In the genomic region with DNA sequence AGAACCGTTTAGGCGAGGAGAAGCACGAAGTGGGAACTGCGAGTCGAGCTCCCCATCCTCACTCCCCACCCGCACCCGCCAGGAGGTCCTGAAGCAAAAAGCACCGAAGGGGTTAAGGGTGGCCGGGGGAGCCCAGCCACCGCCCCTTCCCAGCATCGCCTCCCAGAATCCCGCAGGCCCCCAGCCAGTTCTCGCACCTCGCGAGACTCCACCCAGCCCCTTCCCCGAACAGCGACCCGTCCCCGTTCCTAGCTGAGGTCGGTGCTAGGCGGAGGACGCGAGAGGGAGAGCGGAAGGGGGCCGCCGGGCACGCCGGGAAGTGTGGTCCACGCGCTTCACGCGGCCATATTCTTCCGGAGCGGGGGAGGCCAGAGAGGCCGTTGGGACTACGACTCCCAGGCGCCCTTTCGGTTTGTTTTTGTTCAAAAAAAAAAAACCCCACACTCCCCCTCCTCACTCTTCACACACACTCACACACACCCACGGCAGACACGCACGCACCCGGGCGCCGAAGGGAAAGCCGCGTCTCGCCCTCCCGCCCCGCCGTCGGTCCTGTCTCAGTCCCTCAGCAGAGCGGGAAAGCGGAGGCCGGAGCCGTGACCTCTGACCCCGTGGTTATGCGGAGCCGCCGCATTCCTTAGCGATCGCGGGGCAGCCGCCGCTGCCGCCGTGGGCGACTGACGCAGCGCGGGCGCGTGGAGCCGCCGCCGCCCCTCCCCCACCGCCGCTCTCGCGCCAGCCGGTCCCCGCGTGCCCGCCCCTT, we compare ENCODE assay signal across 1 cellular context.
TF ChIP-seq lines count a peak whose summit lies in the region.

Gene ASXL1, plus strand, starts transcription at position 463 of the 763 bp plus-strand sequence. CDS start 445 bp downstream, outside the sequence.

TF ChIP-seq in K562, 482 proteins besides CTCF, POLR2A, EP300 and RAD21 (continued from another document and continues in another):
- TF ChIP-seq, protein P1, sequence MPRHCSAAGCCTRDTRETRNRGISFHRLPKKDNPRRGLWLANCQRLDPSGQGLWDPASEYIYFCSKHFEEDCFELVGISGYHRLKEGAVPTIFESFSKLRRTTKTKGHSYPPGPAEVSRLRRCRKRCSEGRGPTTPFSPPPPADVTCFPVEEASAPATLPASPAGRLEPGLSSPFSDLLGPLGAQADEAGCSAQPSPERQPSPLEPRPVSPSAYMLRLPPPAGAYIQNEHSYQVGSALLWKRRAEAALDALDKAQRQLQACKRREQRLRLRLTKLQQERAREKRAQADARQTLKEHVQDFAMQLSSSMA (CRISPR knock-in tag; IDR thresholded peaks at IDR 0.05): no peak
- peak; percentile 93 for TF ChIP-seq EGR1 (conservative IDR thresholded peaks at IDR 0.05)
- TF ChIP-seq RBBP5 (IDR thresholded peaks at IDR 0.05; ENCODE audit: borderline replicate concordance, insufficient read depth, low read length, poor library complexity, severe bottlenecking): peak; percentile 69
- no peak for TF ChIP-seq PCBP2 (IDR thresholded peaks at IDR 0.05; ENCODE audit: low read depth, low read length, poor library complexity, severe bottlenecking)
- peak; percentile 99 for TF ChIP-seq GABPA (tag; conservative IDR thresholded peaks at IDR 0.05; ENCODE audit: low read depth)
- no peak for TF ChIP-seq NFXL1 (CRISPR knock-in tag; IDR thresholded peaks at IDR 0.05)
- TF ChIP-seq OTX1 (CRISPR knock-in tag; IDR thresholded peaks at IDR 0.05): no peak
- no peak for TF ChIP-seq ZNF57 (CRISPR knock-in tag; IDR thresholded peaks at IDR 0.05)
- TF ChIP-seq BRF1 (IDR thresholded peaks at IDR 0.05; ENCODE audit: borderline replicate concordance, extremely low read depth, insufficient read length): no peak
- TF ChIP-seq NR3C1 (CRISPR knock-in tag; IDR thresholded peaks at IDR 0.05): no peak
- TF ChIP-seq MCM3 (IDR thresholded peaks at IDR 0.05): no peak
- TF ChIP-seq CBFB (CRISPR knock-in tag; IDR thresholded peaks at IDR 0.05): no peak
- TF ChIP-seq ZNF830 (CRISPR knock-in tag; IDR thresholded peaks at IDR 0.05): no peak
- no peak for TF ChIP-seq KAT8 (IDR thresholded peaks at IDR 0.05; ENCODE audit: low read depth)
- TF ChIP-seq, protein P2, sequence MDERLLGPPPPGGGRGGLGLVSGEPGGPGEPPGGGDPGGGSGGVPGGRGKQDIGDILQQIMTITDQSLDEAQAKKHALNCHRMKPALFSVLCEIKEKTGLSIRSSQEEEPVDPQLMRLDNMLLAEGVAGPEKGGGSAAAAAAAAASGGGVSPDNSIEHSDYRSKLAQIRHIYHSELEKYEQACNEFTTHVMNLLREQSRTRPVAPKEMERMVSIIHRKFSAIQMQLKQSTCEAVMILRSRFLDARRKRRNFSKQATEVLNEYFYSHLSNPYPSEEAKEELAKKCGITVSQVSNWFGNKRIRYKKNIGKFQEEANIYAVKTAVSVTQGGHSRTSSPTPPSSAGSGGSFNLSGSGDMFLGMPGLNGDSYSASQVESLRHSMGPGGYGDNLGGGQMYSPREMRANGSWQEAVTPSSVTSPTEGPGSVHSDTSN (CRISPR knock-in tag; IDR thresholded peaks at IDR 0.05; ENCODE audit: low read depth): no peak
- TF ChIP-seq, protein P2 (tag; conservative IDR thresholded peaks at IDR 0.05; ENCODE audit: low read depth): no peak
- no peak for TF ChIP-seq CBX8 (IDR thresholded peaks at IDR 0.05; ENCODE audit: borderline replicate concordance, extremely low read depth, low read depth, low read length, poor library complexity, severe bottlenecking)
- TF ChIP-seq HNRNPLL (IDR thresholded peaks at IDR 0.05; ENCODE audit: low read depth, low read length, poor library complexity, severe bottlenecking): peak; percentile 90
- TF ChIP-seq NFE2 (IDR thresholded peaks at IDR 0.05; ENCODE audit: low read depth): no peak
- no peak; the same call in 1 of the 2 replicates for TF ChIP-seq HDAC8 (tag; IDR thresholded peaks at IDR 0.05)
- TF ChIP-seq POLR2B (IDR thresholded peaks at IDR 0.05; ENCODE audit: low read depth, partially characterized antibody): peak; percentile 66
- peak; percentile 66 for TF ChIP-seq NEUROD1 (IDR thresholded peaks at IDR 0.05; ENCODE audit: borderline replicate concordance, low read depth, low read length, partially characterized antibody)
- TF ChIP-seq, protein P3, sequence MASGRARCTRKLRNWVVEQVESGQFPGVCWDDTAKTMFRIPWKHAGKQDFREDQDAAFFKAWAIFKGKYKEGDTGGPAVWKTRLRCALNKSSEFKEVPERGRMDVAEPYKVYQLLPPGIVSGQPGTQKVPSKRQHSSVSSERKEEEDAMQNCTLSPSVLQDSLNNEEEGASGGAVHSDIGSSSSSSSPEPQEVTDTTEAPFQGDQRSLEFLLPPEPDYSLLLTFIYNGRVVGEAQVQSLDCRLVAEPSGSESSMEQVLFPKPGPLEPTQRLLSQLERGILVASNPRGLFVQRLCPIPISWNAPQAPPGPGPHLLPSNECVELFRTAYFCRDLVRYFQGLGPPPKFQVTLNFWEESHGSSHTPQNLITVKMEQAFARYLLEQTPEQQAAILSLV (tag; IDR thresholded peaks at IDR 0.05): no peak
- TF ChIP-seq HCFC1 (IDR thresholded peaks at IDR 0.05; ENCODE audit: low read depth, low read length): peak; percentile 97
- TF ChIP-seq CREB1 (IDR thresholded peaks at IDR 0.05): peak; percentile 47
- TF ChIP-seq CREB1 (CRISPR knock-in tag; IDR thresholded peaks at IDR 0.05): peak; percentile 58; the same call in 1 of the 2 replicates
- TF ChIP-seq ZNF41 (CRISPR knock-in tag; conservative IDR thresholded peaks at IDR 0.05): no peak
- no peak for TF ChIP-seq SPI1 (IDR thresholded peaks at IDR 0.05; ENCODE audit: borderline replicate concordance, low read depth, low read length)
- TF ChIP-seq GTF3C2 (IDR thresholded peaks at IDR 0.05; ENCODE audit: borderline replicate concordance, extremely low read depth, insufficient read length): no peak
- no peak for TF ChIP-seq BCL6 (CRISPR knock-in tag; IDR thresholded peaks at IDR 0.05)
- TF ChIP-seq ZNF668 (CRISPR knock-in tag; IDR thresholded peaks at IDR 0.05): no peak
- TF ChIP-seq SRSF1 (IDR thresholded peaks at IDR 0.05; ENCODE audit: low read depth, low read length): no peak
- no peak for TF ChIP-seq CHCHD3 (CRISPR knock-in tag; IDR thresholded peaks at IDR 0.05)
- peak; percentile 38; the same call in 1 of the 2 replicates for TF ChIP-seq DPF2 (IDR thresholded peaks at IDR 0.05)
- TF ChIP-seq RUNX1 (IDR thresholded peaks at IDR 0.05; ENCODE audit: low read depth): no peak
- peak; percentile 88 for TF ChIP-seq HDAC3 (IDR thresholded peaks at IDR 0.05; ENCODE audit: borderline replicate concordance, partially characterized antibody)
- no peak for TF ChIP-seq ZNF507 (tag; conservative IDR thresholded peaks at IDR 0.05)
- no peak; the same call in 1 of the 2 replicates for TF ChIP-seq NR2F6 (CRISPR knock-in tag; IDR thresholded peaks at IDR 0.05)
- no peak for TF ChIP-seq TGIF2 (CRISPR knock-in tag; IDR thresholded peaks at IDR 0.05)
- TF ChIP-seq XRCC3 (IDR thresholded peaks at IDR 0.05): no peak
- TF ChIP-seq TRIM25 (IDR thresholded peaks at IDR 0.05; ENCODE audit: borderline replicate concordance): no peak
- TF ChIP-seq SP2 (IDR thresholded peaks at IDR 0.05; ENCODE audit: extremely low read depth, low read depth, low read length, poor library complexity, severe bottlenecking): no peak
- no peak for TF ChIP-seq ZNF717 (CRISPR knock-in tag; IDR thresholded peaks at IDR 0.05)
- 0 out of 2 replicates have a peak, but pooled peaks have one; percentile 48 for TF ChIP-seq TCF7L2 (IDR thresholded peaks at IDR 0.05; ENCODE audit: low read depth, low read length)
- TF ChIP-seq TEAD1 (CRISPR knock-in tag; IDR thresholded peaks at IDR 0.05): peak; percentile 72 to 93; a peak in 3 of 4 replicates
- TF ChIP-seq KHSRP (IDR thresholded peaks at IDR 0.05): no peak
- TF ChIP-seq ARID1B (IDR thresholded peaks at IDR 0.05): no peak
- TF ChIP-seq NR2C2 (CRISPR knock-in tag; IDR thresholded peaks at IDR 0.05): peak; percentile 97
- TF ChIP-seq NR2C2 (tag; IDR thresholded peaks at IDR 0.05): peak; percentile 100
- TF ChIP-seq ZNF311 (CRISPR knock-in tag; IDR thresholded peaks at IDR 0.05): no peak
- TF ChIP-seq FOXJ2 (tag; IDR thresholded peaks at IDR 0.05): peak; percentile 57; the same call in 1 of the 2 replicates
- TF ChIP-seq SMAD2 (IDR thresholded peaks at IDR 0.05; ENCODE audit: low read depth, low read length): no peak
- no peak for TF ChIP-seq NCOA4 (IDR thresholded peaks at IDR 0.05; ENCODE audit: partially characterized antibody)
- no peak for TF ChIP-seq EHMT2 (IDR thresholded peaks at IDR 0.05)
- no peak for TF ChIP-seq FOXA3 (CRISPR knock-in tag; conservative IDR thresholded peaks at IDR 0.05 in 1 of 2, IDR thresholded peaks at IDR 0.05 in 1 of 2)
- no peak for TF ChIP-seq ZNF121 (CRISPR knock-in tag; conservative IDR thresholded peaks at IDR 0.05)
- TF ChIP-seq, protein P4, sequence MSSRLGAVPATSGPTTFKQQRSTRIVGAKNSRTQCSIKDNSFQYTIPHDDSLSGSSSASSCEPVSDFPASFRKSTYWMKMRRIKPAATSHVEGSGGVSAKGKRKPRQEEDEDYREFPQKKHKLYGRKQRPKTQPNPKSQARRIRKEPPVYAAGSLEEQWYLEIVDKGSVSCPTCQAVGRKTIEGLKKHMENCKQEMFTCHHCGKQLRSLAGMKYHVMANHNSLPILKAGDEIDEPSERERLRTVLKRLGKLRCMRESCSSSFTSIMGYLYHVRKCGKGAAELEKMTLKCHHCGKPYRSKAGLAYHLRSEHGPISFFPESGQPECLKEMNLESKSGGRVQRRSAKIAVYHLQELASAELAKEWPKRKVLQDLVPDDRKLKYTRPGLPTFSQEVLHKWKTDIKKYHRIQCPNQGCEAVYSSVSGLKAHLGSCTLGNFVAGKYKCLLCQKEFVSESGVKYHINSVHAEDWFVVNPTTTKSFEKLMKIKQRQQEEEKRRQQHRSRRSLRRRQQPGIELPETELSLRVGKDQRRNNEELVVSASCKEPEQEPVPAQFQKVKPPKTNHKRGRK (tag; IDR thresholded peaks at IDR 0.05): no peak
- TF ChIP-seq ZNF445 (CRISPR knock-in tag; IDR thresholded peaks at IDR 0.05; ENCODE audit: low read depth): no peak
- TF ChIP-seq SMARCA4 (IDR thresholded peaks at IDR 0.05): no peak
